ENCODE assay signal across 1 cellular context in the genomic region with DNA sequence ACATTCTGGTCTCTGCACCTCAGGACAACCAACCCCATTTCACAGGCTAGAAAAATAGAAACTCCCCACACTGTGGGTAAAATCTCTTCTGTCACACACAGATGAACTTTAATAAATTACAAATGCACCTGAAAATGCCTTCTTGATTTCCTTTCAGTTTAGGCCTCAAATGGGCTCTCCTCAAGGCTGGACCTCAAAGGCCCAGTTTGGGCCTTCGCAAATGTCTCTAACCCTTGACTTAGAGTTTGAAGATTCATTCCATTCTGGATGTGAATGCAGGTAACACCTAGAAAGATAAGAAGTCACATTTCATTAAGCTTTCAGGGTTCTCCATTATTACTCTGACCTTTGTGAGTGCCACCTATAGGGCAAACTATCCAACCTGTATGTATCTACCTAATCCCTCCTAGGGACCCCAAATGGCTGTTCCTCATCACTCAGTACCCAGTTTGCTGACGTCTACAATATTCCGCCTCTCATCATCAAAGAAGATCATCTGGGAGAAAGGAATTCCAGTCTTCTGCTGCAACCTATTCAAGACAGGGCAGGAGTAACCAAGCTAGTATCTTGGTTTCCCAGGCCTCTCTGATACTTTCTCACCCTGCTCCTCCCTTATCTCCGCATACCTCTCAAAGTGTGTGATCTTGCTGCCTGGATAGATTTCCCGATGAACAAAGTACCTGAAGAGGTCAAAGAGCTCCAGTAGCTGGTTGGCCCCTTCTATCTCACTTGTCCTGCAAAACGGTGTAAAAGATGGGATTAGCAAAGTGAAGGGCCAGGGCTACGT.
TF ChIP-seq lines count a peak whose summit lies in the region.

No MANE protein-coding gene starts in this region.

TF ChIP-seq in GM12878, 131 proteins besides CTCF, POLR2A, EP300 and RAD21 (continued from another document):
- TF ChIP-seq, protein P1, sequence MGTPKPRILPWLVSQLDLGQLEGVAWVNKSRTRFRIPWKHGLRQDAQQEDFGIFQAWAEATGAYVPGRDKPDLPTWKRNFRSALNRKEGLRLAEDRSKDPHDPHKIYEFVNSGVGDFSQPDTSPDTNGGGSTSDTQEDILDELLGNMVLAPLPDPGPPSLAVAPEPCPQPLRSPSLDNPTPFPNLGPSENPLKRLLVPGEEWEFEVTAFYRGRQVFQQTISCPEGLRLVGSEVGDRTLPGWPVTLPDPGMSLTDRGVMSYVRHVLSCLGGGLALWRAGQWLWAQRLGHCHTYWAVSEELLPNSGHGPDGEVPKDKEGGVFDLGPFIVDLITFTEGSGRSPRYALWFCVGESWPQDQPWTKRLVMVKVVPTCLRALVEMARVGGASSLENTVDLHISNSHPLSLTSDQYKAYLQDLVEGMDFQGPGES (IDR thresholded peaks at IDR 0.05): no peak
- TF ChIP-seq ASH2L (IDR thresholded peaks at IDR 0.05; ENCODE audit: borderline replicate concordance, low read depth) (no peak), EED (IDR thresholded peaks at IDR 0.05; ENCODE audit: low read depth) (no peak)
